ENCODE assay signal across 2 cellular contexts in genomic region chr1:27863552-27863943, GRCh38.
TF ChIP-seq lines count a peak whose summit lies in the region.

No MANE protein-coding gene starts in this region.

TF ChIP-seq in SK-N-SH, 30 proteins besides CTCF, POLR2A, EP300 and RAD21 (continued from another document):
- TF ChIP-seq, protein P1, sequence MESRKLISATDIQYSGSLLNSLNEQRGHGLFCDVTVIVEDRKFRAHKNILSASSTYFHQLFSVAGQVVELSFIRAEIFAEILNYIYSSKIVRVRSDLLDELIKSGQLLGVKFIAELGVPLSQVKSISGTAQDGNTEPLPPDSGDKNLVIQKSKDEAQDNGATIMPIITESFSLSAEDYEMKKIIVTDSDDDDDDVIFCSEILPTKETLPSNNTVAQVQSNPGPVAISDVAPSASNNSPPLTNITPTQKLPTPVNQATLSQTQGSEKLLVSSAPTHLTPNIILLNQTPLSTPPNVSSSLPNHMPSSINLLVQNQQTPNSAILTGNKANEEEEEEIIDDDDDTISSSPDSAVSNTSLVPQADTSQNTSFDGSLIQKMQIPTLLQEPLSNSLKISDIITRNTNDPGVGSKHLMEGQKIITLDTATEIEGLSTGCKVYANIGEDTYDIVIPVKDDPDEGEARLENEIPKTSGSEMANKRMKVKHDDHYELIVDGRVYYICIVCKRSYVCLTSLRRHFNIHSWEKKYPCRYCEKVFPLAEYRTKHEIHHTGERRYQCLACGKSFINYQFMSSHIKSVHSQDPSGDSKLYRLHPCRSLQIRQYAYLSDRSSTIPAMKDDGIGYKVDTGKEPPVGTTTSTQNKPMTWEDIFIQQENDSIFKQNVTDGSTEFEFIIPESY (IDR thresholded peaks at IDR 0.05; ENCODE audit: borderline replicate concordance, low read depth), result no peak

TF ChIP-seq in SK-N-SH treated with all-trans-retinoic acid at 6 μM for 48 hours, 23 proteins besides CTCF, POLR2A, EP300 and RAD21 (continued from another document):
- TF ChIP-seq, protein P2, sequence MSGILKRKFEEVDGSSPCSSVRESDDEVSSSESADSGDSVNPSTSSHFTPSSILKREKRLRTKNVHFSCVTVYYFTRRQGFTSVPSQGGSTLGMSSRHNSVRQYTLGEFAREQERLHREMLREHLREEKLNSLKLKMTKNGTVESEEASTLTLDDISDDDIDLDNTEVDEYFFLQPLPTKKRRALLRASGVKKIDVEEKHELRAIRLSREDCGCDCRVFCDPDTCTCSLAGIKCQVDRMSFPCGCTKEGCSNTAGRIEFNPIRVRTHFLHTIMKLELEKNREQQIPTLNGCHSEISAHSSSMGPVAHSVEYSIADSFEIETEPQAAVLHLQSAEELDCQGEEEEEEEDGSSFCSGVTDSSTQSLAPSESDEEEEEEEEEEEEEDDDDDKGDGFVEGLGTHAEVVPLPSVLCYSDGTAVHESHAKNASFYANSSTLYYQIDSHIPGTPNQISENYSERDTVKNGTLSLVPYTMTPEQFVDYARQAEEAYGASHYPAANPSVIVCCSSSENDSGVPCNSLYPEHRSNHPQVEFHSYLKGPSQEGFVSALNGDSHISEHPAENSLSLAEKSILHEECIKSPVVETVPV (CRISPR knock-in tag; IDR thresholded peaks at IDR 0.05), result no peak
- TF ChIP-seq, protein P3, sequence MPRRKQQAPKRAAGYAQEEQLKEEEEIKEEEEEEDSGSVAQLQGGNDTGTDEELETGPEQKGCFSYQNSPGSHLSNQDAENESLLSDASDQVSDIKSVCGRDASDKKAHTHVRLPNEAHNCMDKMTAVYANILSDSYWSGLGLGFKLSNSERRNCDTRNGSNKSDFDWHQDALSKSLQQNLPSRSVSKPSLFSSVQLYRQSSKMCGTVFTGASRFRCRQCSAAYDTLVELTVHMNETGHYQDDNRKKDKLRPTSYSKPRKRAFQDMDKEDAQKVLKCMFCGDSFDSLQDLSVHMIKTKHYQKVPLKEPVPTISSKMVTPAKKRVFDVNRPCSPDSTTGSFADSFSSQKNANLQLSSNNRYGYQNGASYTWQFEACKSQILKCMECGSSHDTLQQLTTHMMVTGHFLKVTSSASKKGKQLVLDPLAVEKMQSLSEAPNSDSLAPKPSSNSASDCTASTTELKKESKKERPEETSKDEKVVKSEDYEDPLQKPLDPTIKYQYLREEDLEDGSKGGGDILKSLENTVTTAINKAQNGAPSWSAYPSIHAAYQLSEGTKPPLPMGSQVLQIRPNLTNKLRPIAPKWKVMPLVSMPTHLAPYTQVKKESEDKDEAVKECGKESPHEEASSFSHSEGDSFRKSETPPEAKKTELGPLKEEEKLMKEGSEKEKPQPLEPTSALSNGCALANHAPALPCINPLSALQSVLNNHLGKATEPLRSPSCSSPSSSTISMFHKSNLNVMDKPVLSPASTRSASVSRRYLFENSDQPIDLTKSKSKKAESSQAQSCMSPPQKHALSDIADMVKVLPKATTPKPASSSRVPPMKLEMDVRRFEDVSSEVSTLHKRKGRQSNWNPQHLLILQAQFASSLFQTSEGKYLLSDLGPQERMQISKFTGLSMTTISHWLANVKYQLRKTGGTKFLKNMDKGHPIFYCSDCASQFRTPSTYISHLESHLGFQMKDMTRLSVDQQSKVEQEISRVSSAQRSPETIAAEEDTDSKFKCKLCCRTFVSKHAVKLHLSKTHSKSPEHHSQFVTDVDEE (CRISPR knock-in tag; IDR thresholded peaks at IDR 0.05), result no peak
- no peak for TF ChIP-seq GLIS3 (CRISPR knock-in tag; IDR thresholded peaks at IDR 0.05)
- no peak for TF ChIP-seq RARB (CRISPR knock-in tag; IDR thresholded peaks at IDR 0.05)
- TF ChIP-seq CREB5 (CRISPR knock-in tag; IDR thresholded peaks at IDR 0.05; ENCODE audit: low read depth), result no peak
